In the genomic region with DNA sequence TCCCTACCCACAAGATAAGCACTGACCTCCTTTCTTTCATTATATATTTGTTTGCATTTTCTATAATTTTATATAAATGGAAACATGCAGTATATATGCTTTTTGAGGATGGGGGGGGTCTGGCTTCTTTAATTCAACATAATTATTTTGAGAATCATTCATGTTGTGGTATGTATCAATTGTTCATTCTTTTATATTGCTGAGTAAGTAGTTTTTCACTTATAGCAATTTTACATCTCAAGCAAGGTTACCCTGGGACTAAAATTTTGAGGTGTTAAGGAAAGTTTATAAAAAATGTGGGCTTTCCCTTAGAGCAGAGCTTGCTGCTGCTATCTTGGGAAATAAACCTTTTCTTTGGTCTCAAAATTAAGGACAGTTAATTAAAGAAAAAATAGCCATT, we compare ENCODE assay signal across 1 cellular context.
A peak's percentile ranks its signal among the peaks of the same experiment; 100 is the strongest.
TF ChIP-seq lines count a peak whose summit lies in the region.

No MANE protein-coding gene starts in this region.

TF ChIP-seq in K562, 482 proteins besides CTCF, POLR2A, EP300 and RAD21 (continued from another document):
- TF ChIP-seq, protein P1, sequence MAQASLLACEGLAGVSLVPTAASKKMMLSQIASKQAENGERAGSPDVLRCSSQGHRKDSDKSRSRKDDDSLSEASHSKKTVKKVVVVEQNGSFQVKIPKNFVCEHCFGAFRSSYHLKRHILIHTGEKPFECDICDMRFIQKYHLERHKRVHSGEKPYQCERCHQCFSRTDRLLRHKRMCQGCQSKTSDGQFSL (CRISPR knock-in tag; IDR thresholded peaks at IDR 0.05) = no peak
- TF ChIP-seq, protein P1 (tag; IDR thresholded peaks at IDR 0.05) = no peak
- no peak for TF ChIP-seq SREBF2 (CRISPR knock-in tag; IDR thresholded peaks at IDR 0.05)
- no peak for TF ChIP-seq HEY1 (CRISPR knock-in tag; IDR thresholded peaks at IDR 0.05; ENCODE audit: borderline replicate concordance)
- TF ChIP-seq MAFF (IDR thresholded peaks at IDR 0.05; ENCODE audit: low read length) = peak; percentile 91
- peak; percentile 87 for TF ChIP-seq C11orf30 (IDR thresholded peaks at IDR 0.05; ENCODE audit: low read depth)
TF ChIP-seq in K562: peak in this region for 5.
